Comparison of ENCODE assay signal across 16 cellular contexts in the genomic region with DNA sequence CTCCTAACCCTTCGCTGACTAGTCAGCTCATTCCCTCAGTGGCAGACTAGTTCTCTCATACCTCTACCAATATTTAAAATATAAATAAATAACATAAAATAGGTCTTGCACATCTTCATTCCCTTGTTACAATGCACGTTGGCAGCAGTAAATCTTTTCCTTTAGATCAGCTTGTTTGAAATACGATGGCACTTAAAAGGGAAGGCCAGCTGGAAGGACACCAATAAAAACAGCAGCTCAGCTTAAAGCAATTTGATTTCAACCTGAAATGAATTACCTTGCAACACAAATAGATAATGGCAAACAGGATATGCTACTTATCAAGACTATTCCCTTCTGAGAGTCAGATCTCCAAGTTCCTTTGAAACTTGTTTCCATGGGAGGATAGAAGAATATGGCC.
"Had no signal": no experiment of that assay in that cellular context is flagged by ENCODE, and none has a peak within 500 bp of the region (broad histone marks: within the 10 kb centered on the region; RNA-seq: fewer than 3 reads in every experiment).

No MANE protein-coding gene starts in this region.

- H3K4me1 Mint-ChIP-seq: activated naive CD8-positive, alpha-beta T cell treated with anti-CD3 and anti-CD28 coated beads, Interleukin-2, amount 50 U/mL, for 24 hours had no signal

- DNase-seq: activated naive CD4-positive, alpha-beta T cell treated with anti-CD3 and anti-CD28 coated beads for 36 hours; activated naive CD8-positive, alpha-beta T cell treated with anti-CD3 and anti-CD28 coated beads, Interleukin-2, amount 50 U/mL, for 24 hours; activated T-cell treated with anti-CD3 and anti-CD28 coated beads for 4 hours; aorta; cerebellar nuclear complex; effector memory CD8-positive, alpha-beta T cell; left colon; pancreas; stimulated activated CD4-positive, alpha-beta T cell treated with anti-CD3 and anti-CD28 coated beads, Interleukin-12 subunit alpha, Interleukin-12 subunit beta, amount 100 ng/mL, for 4 hours; stimulated activated CD4-positive, alpha-beta T cell treated with anti-CD3 and anti-CD28 coated beads, Interleukin-2, amount 100 ng/mL, for 24 hours; stomach; T1000; testis had no signal

- H3K9me3 Mint-ChIP-seq: activated naive CD4-positive, alpha-beta T cell treated with anti-CD3 and anti-CD28 coated beads for 36 hours; activated naive CD8-positive, alpha-beta T cell treated with anti-CD3 and anti-CD28 coated beads, Interleukin-2, amount 50 U/mL, for 24 hours; dendritic cell treated with granulocyte-macrophage colony-stimulating factor and Interleukin-4, amounts not matched to agents 40 ng/mL and 50 ng/mL, for 4 days; effector memory CD8-positive, alpha-beta T cell; neural progenitor cell had no signal

- H3K27me3 Mint-ChIP-seq: activated naive CD8-positive, alpha-beta T cell treated with anti-CD3 and anti-CD28 coated beads, Interleukin-2, amount 50 U/mL, for 24 hours; dendritic cell treated with granulocyte-macrophage colony-stimulating factor and Interleukin-4, amounts not matched to agents 40 ng/mL and 50 ng/mL, for 4 days; effector memory CD8-positive, alpha-beta T cell had no signal

- H3K27ac Mint-ChIP-seq: activated naive CD4-positive, alpha-beta T cell treated with anti-CD3 and anti-CD28 coated beads for 36 hours; activated naive CD8-positive, alpha-beta T cell treated with anti-CD3 and anti-CD28 coated beads, Interleukin-2, amount 50 U/mL, for 24 hours; dendritic cell treated with granulocyte-macrophage colony-stimulating factor and Interleukin-4, amounts not matched to agents 40 ng/mL and 50 ng/mL, for 4 days; effector memory CD8-positive, alpha-beta T cell; neural progenitor cell had no signal

- H3K36me3 Mint-ChIP-seq: neural progenitor cell had no signal

- ATAC-seq: activated CD4-positive, CD25-positive, alpha-beta regulatory T cell treated with anti-CD3 and anti-CD28 coated beads, Interleukin-2, amount 50 U/mL, for 24 hours; activated naive CD8-positive, alpha-beta T cell treated with anti-CD3 and anti-CD28 coated beads, Interleukin-2, amount 50 U/mL, for 24 hours; effector memory CD8-positive, alpha-beta T cell; left colon; pancreas had no signal

- H3K4me3 Mint-ChIP-seq: activated naive CD4-positive, alpha-beta T cell treated with anti-CD3 and anti-CD28 coated beads for 36 hours; activated naive CD8-positive, alpha-beta T cell treated with anti-CD3 and anti-CD28 coated beads, Interleukin-2, amount 50 U/mL, for 24 hours; dendritic cell treated with granulocyte-macrophage colony-stimulating factor and Interleukin-4, amounts not matched to agents 40 ng/mL and 50 ng/mL, for 4 days; effector memory CD8-positive, alpha-beta T cell; neural progenitor cell had no signal
